ENCODE assay signal across 15 cellular contexts in the genomic region with DNA sequence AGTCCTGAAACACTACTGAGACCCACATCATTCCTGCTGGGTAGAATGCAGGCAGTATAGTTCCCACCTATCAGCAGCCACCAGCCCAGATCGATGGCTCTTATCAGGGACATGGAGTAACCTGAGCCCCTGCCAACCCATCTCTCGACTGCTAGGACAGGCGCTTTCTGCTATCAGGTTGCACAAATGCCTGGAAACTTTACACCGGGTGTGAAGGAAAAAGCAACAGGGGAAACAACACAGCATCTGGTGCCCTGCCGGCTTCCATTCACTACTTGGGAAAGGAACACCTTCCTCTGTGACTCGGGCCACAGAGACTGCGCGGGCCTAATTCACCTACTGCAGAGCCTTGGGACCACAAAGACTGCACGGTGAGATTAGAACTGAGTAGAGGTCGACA. TPM values are rescaled to one million over a fixed set of nuclear protein-coding genes. Genes with fewer than 3 reads are reported as not detected.
DNase-seq lines count a peak whose midpoint lies in the region; ATAC-seq, FAIRE-seq and TF ChIP-seq lines count a peak whose summit lies in the region.
"Had no signal": no experiment of that assay in that cellular context is flagged by ENCODE, and none has a peak within 500 bp of the region (broad histone marks: within the 10 kb centered on the region; RNA-seq: fewer than 3 reads in every experiment).

No MANE protein-coding gene starts in this region.

- no peak for ATAC-seq in lower lobe of right lung
- ATAC-seq in PC-3 = no peak

- peaks cover 10% of the 10 kb centered on the region for H3K79me1 ChIP-seq in H1 (ENCODE audit: low read depth, low read length)

- no peaks in the 10 kb centered on the region for H3K9me3 Mint-ChIP-seq in nephron
- H3K9me3 Mint-ChIP-seq in activated CD4-positive, alpha-beta T cell treated with anti-CD3 and anti-CD28 coated beads, Interleukin-2, amount 10 ng/mL, durations not matched to agents 7 days and 5 days = no peaks in the 10 kb centered on the region
- H3K9me3 Mint-ChIP-seq: stimulated activated naive CD8-positive, alpha-beta T cell treated with anti-CD3 and anti-CD28 coated beads, Interleukin-15, Interleukin-2, amounts not matched to agents 100 ng/mL and 50 ng/mL, for 24 hours had no signal

- H3K18ac ChIP-seq in H1 (ENCODE audit: extremely low read depth, low read length) = no peak overlapping the region

- no peaks in the 10 kb centered on the region; the same call in 1 of the 2 replicates for H3K23me2 ChIP-seq in H1 (ENCODE audit: low read depth, low read length)

- H2AK5ac ChIP-seq in H1 (ENCODE audit: low read depth, low read length) = no peak overlapping the region

- TF ChIP-seq POLR2A in H1 (IDR thresholded peaks at IDR 0.05; ENCODE audit: control extremely low read depth in 1 of 2, low read depth in 2 of 2, low read length in 2 of 2) = no peak

- H3K27ac ChIP-seq in H1 (ENCODE audit: low read depth, low read length) (0 out of 2 replicates have a peak overlapping the region, but pooled peaks have one; percentile 29), lower lobe of right lung (no peak overlapping the region), PC-3 (ENCODE audit: low read length) (no peak overlapping the region)
- H3K27ac ChIP-seq: ascending aorta, BLaER1 had no signal

- H3K4me2 ChIP-seq in H1 (ENCODE audit: insufficient read depth in 1 of 2, low read depth in 2 of 2, low read length in 2 of 2) = peak overlapping the region; percentile 55 to 57
- H3K4me2 ChIP-seq in PC-3 (ENCODE audit: low read length) = no peak overlapping the region
- H3K4me2 ChIP-seq: BLaER1 had no signal

- peaks cover 68% of the 10 kb centered on the region for H3K4me1 Mint-ChIP-seq in nephron
- H3K4me1 Mint-ChIP-seq in activated CD4-positive, alpha-beta T cell treated with anti-CD3 and anti-CD28 coated beads, Interleukin-2, amount 10 ng/mL, durations not matched to agents 7 days and 5 days = no peaks in the 10 kb centered on the region

- no peaks in the 10 kb centered on the region for H3K9me2 ChIP-seq in PC-3 (replicated peaks; ENCODE audit: low read length)

- no peaks in the 10 kb centered on the region for H3K36me3 ChIP-seq in H1 (ENCODE audit: control insufficient read depth in 2 of 4, insufficient read depth in 4 of 4, low read length in 3 of 4)
- no peaks in the 10 kb centered on the region for H3K36me3 ChIP-seq in lower lobe of right lung
- no peaks in the 10 kb centered on the region for H3K36me3 ChIP-seq in PC-3 (ENCODE audit: low read depth, low read length)
- H3K36me3 ChIP-seq: ascending aorta, BLaER1, HAP-1 had no signal

- peak; percentile 77 for FAIRE-seq in H1 (lab: Jason Lieb, UNC)

- POLR2A ChIA-PET in H1 (lab: Charles Lee; ENCODE audit: partially characterized antibody) = no interaction called here
- POLR2A ChIA-PET in PC-3 (lab: Charles Lee; ENCODE audit: unreplicated experiment) = no interaction called here
- POLR2A ChIA-PET in activated CD4-positive, alpha-beta T cell treated with anti-CD3 and anti-CD28 coated beads, Interleukin-2, amount 10 ng/mL, durations not matched to agents 7 days and 5 days (lab: Charles Lee) = no interaction called here

- no peaks in the 10 kb centered on the region for H3F3A ChIP-seq in PC-3 (ENCODE audit: low read length, unreplicated experiment)

- no peak overlapping the region for H4K5ac ChIP-seq in H1 (ENCODE audit: insufficient read length, low read depth, low read length)

- H3K4me3 ChIP-seq in H1 (ENCODE audit: extremely low read depth in 1 of 4, insufficient read depth in 2 of 4, low read depth in 3 of 4, low read length in 4 of 4) (peak overlapping the region in 1 of 4 experiments; percentile 21; a peak in 2 of 8 replicates), lower lobe of right lung (no peak overlapping the region), PC-3 (ENCODE audit: low read length) (no peak overlapping the region)
- H3K4me3 ChIP-seq: ascending aorta, BLaER1, HAP-1 had no signal

- no peak overlapping the region for H2BK120ac ChIP-seq in H1 (replicated peaks; ENCODE audit: low read depth, low read length)

- no peak overlapping the region for H4K8ac ChIP-seq in H1 (ENCODE audit: extremely low read depth, insufficient read depth, low read length)

- H3K79me2 ChIP-seq in H1 (ENCODE audit: control insufficient read depth in 1 of 2, insufficient read depth in 2 of 2, low read length in 2 of 2) (peaks cover 0 to 91% of the 10 kb centered on the region in 2 experiments; a peak in 3 of 4 replicates), PC-3 (ENCODE audit: low read length) (peaks cover 93% of the 10 kb centered on the region)

- H3K27me3 ChIP-seq in H1 (replicated peaks in 1 of 4; ENCODE audit: control insufficient read depth in 3 of 4, extremely low read depth in 1 of 4, insufficient read depth in 3 of 4, low read length in 3 of 4) (no peaks in the 10 kb centered on the region), lower lobe of right lung (ENCODE audit: low read depth) (no peaks in the 10 kb centered on the region), PC-3 (ENCODE audit: low read length) (no peaks in the 10 kb centered on the region)
- H3K27me3 ChIP-seq: ascending aorta, BLaER1 had no signal

- no peaks in the 10 kb centered on the region for H3K27me3 Mint-ChIP-seq in nephron (ENCODE audit: low read depth)
- H3K27me3 Mint-ChIP-seq in activated CD4-positive, alpha-beta T cell treated with anti-CD3 and anti-CD28 coated beads, Interleukin-2, amount 10 ng/mL, durations not matched to agents 7 days and 5 days = peaks cover 9% of the 10 kb centered on the region

- H3K36me3 Mint-ChIP-seq in nephron (ENCODE audit: low read depth) = no peaks in the 10 kb centered on the region
- H3K36me3 Mint-ChIP-seq in activated CD4-positive, alpha-beta T cell treated with anti-CD3 and anti-CD28 coated beads, Interleukin-2, amount 10 ng/mL, durations not matched to agents 7 days and 5 days (ENCODE audit: low read depth) = no peaks in the 10 kb centered on the region

- no TSS peak for BruUV-seq in PC-3 (replicated peaks; lab: Mats Ljungman, UMichigan)

- H2BK15ac ChIP-seq in H1 (ENCODE audit: low read length) = no peak overlapping the region

- H3K4me1 ChIP-seq in H1 (replicated peaks in 1 of 4; ENCODE audit: control insufficient read depth in 3 of 4, insufficient read depth in 4 of 4, low read length in 3 of 4) (peaks cover 3 to 17% (median 10%) of the 10 kb centered on the region in 4 experiments; a peak in 6 of 7 replicates), lower lobe of right lung (peaks cover 50% of the 10 kb centered on the region), PC-3 (ENCODE audit: insufficient read depth, low read length) (no peaks in the 10 kb centered on the region; the same call in 1 of the 2 replicates)
- H3K4me1 ChIP-seq: BLaER1 had no signal

- no peaks in the 10 kb centered on the region for H3K9me3 ChIP-seq in H1 (ENCODE audit: insufficient read depth in 2 of 2, low read depth in 1 of 2, low read length in 1 of 2)
- H3K9me3 ChIP-seq in lower lobe of right lung = no peaks in the 10 kb centered on the region
- no peaks in the 10 kb centered on the region for H3K9me3 ChIP-seq in PC-3 (ENCODE audit: low read length)
- H3K9me3 ChIP-seq: ascending aorta, BLaER1, HAP-1 had no signal

- no peak overlapping the region for H2BK20ac ChIP-seq in H1 (ENCODE audit: low read length)

- TF ChIP-seq EP300 in H1 (IDR thresholded peaks at IDR 0.05; ENCODE audit: borderline replicate concordance in 1 of 2, low read depth in 2 of 2, low read length in 2 of 2) = no peak

- no peak for TF ChIP-seq RAD21 in H1 (IDR thresholded peaks at IDR 0.05 in 1 of 2, conservative IDR thresholded peaks at IDR 0.05 in 1 of 2; ENCODE audit: low read depth in 2 of 2, low read length in 2 of 2)

- no peak overlapping the region for H3K23ac ChIP-seq in H1 (ENCODE audit: insufficient read length)

- no peak overlapping the region for H2BK12ac ChIP-seq in H1 (ENCODE audit: low read depth, low read length)

- H3K9ac ChIP-seq in H1 (replicated peaks in 1 of 4; ENCODE audit: extremely low read depth in 1 of 4, low read depth in 3 of 4, low read length in 3 of 4) (peak overlapping the region in 1 of 4 experiments; percentile 38; a peak in 1 of 7 replicates), PC-3 (ENCODE audit: low read length) (no peak overlapping the region)
- H3K9ac ChIP-seq: BLaER1 had no signal

- H3K27ac Mint-ChIP-seq in nephron = peak overlapping the region in 2 of 3 experiments; percentile 11 to 40
- no peak overlapping the region for H3K27ac Mint-ChIP-seq in activated CD4-positive, alpha-beta T cell treated with anti-CD3 and anti-CD28 coated beads, Interleukin-2, amount 10 ng/mL, durations not matched to agents 7 days and 5 days
- H3K27ac Mint-ChIP-seq: stimulated activated naive CD8-positive, alpha-beta T cell treated with anti-CD3 and anti-CD28 coated beads, Interleukin-15, Interleukin-2, amounts not matched to agents 100 ng/mL and 50 ng/mL, for 24 hours had no signal

- H4K91ac ChIP-seq in H1 (replicated peaks; ENCODE audit: insufficient read length, low read length) = no peak overlapping the region

- DNase-seq in ELF-1 (ENCODE audit: low read depth, low spot score) = peak; percentile 67
- peak; percentile 60 for DNase-seq in NCI-H2107 (lab: John Stamatoyannopoulos, UW)
- peak; percentile 15 to 55 for DNase-seq in H1 (ENCODE audit: low read depth in 1 of 2, low spot score in 2 of 2)
- DNase-seq in KG1 (lab: John Stamatoyannopoulos, UW) = no peak
- no peak for DNase-seq in lower lobe of right lung
- DNase-seq in PC-3 = no peak
- DNase-seq in activated CD4-positive, alpha-beta T cell treated with anti-CD3 and anti-CD28 coated beads, Interleukin-2, amount 10 ng/mL, durations not matched to agents 7 days and 5 days = no peak
- DNase-seq: activated CD8-positive, alpha-beta memory T cell treated with anti-CD3 and anti-CD28 coated beads, Interleukin-2, amount 50 U/mL, for 4 hours; islet precursor cell; stimulated activated CD4-positive, alpha-beta T cell treated with anti-CD3 and anti-CD28 coated beads, Interleukin-2, amount 100 ng/mL, for 24 hours had no signal

- H2BK5ac ChIP-seq in H1 (ENCODE audit: low read depth, low read length) = no peak overlapping the region

- intact Hi-C loops in lower lobe of right lung (cut with DNase I) (no loop called here), PC-3 (cut with micrococcal nuclease) (no loop called here)

- H3K14ac ChIP-seq in H1 (ENCODE audit: insufficient read length) = no peak overlapping the region

- no peak overlapping the region for H3K56ac ChIP-seq in H1 (replicated peaks; ENCODE audit: insufficient read length, low read depth, low read length)

- no peak overlapping the region for H3K4me3 Mint-ChIP-seq in nephron
- H3K4me3 Mint-ChIP-seq in activated CD4-positive, alpha-beta T cell treated with anti-CD3 and anti-CD28 coated beads, Interleukin-2, amount 10 ng/mL, durations not matched to agents 7 days and 5 days = no peak overlapping the region
- H3K4me3 Mint-ChIP-seq: stimulated activated naive CD8-positive, alpha-beta T cell treated with anti-CD3 and anti-CD28 coated beads, Interleukin-15, Interleukin-2, amounts not matched to agents 100 ng/mL and 50 ng/mL, for 24 hours had no signal

- H4K20me1 ChIP-seq in H1 (replicated peaks in 1 of 2; ENCODE audit: control insufficient read depth in 1 of 2, insufficient read depth in 2 of 2, low read length in 2 of 2) (peaks cover 4 to 16% of the 10 kb centered on the region in 2 experiments), PC-3 (ENCODE audit: low read length) (peaks cover 13% of the 10 kb centered on the region)
- H4K20me1 ChIP-seq: BLaER1 had no signal

- CTCF ChIA-PET in H1 (lab: Charles Lee; ENCODE audit: partially characterized antibody) = no interaction called here
- CTCF ChIA-PET in PC-3 (lab: Charles Lee) = no interaction called here
- CTCF ChIA-PET in activated CD4-positive, alpha-beta T cell treated with anti-CD3 and anti-CD28 coated beads, Interleukin-2, amount 10 ng/mL, durations not matched to agents 7 days and 5 days (lab: Charles Lee) = no interaction called here

- H3K4ac ChIP-seq in H1 (replicated peaks; ENCODE audit: insufficient read length, low read depth, low read length) = no peak overlapping the region

- TF ChIP-seq CTCF in H1 (IDR thresholded peaks at IDR 0.05; ENCODE audit: control extremely low read depth in 1 of 3, insufficient read depth in 1 of 3, low read depth in 1 of 3, low read length in 3 of 3) (no peak), nephron (IDR thresholded peaks at IDR 0.05; ENCODE audit: unreplicated experiment in 3 of 3) (no peak), lower lobe of right lung (IDR thresholded peaks at IDR 0.05) (no peak), PC-3 (conservative IDR thresholded peaks at IDR 0.05; ENCODE audit: low read depth, low read length) (no peak)

- 15% methylated on average over 10 of the region's 10 CpGs; no CpG with 5 or more reads in 1 of the 2 experiments for WGBS in H1 (ENCODE audit: extremely low coverage in 1 of 2, insufficient coverage in 1 of 2, insufficient read length in 1 of 2, insufficient replicate concordance in 2 of 2, low coverage in 1 of 2, low lambda C conversion rate in 2 of 2, missing lambda C conversion rate in 1 of 2), 2 experiments

- H2AFZ ChIP-seq in H1 (ENCODE audit: low read length) (no peak overlapping the region), PC-3 (ENCODE audit: low read length) (no peak overlapping the region)

RNA-seq across cellular contexts. Expression of a gene that starts 18.5 kb away (rescaled TPM):
- 108 and 121 TPM in 2 replicates for total RNA-seq in H1 (2021; fragmentation: NEBNext Ultra II Directional; extraction: Animal tissue kit (Norgen Biotek cat#: 25700))
- 122 and 138 TPM in 2 replicates for polyA plus RNA-seq in H1 (2011; rRNA removed)
- polyA plus RNA-seq in H1 (2011; cell fraction: cytosol; rRNA removed) = 125 TPM
- 169 TPM for polyA plus RNA-seq in H1 (2011; cell fraction: nucleus; rRNA removed)
- 66.5 to 88.5 TPM (median 83.3 TPM) in 4 replicates for polyA plus RNA-seq in H1 (2012, experiment 1 of 2)
- 21.5 TPM for polyA plus RNA-seq in H1 (2012, experiment 2 of 2)
- polyA plus RNA-seq in H1 (2013, experiment 1 of 2) = 74.2 TPM
- 74.1 TPM for polyA plus RNA-seq in H1 (2013, experiment 2 of 2)
- polyA minus RNA-seq in H1 (2011; rRNA and poly(A)+ RNA removed) = 181 and 254 TPM in 2 replicates
- 83.7 TPM for polyA minus RNA-seq in H1 (2011; cell fraction: cytosol; rRNA and poly(A)+ RNA removed)
- polyA minus RNA-seq in H1 (2011; cell fraction: nucleus; rRNA and poly(A)+ RNA removed) = 129 TPM
- total RNA-seq in lower lobe of right lung (50.1 TPM), PC-3 (2014; rRNA removed) (75.1 and 82.5 TPM in 2 replicates)
- total RNA-seq in activated CD4-positive, alpha-beta T cell treated with anti-CD3 and anti-CD28 coated beads, Interleukin-2, amount 10 ng/mL, durations not matched to agents 7 days and 5 days = under 1 TPM; 0.77 to 0.99 TPM

Comparison
In these comparisons a context has a peak if more than half of its experiments do, and no peak if none do; other contexts are left out.
1. DNase-seq: peak in ELF-1 (single experiment), NCI-H2107 (single experiment) and H1 (2 of 2); none in KG1 (single experiment), lower lobe of right lung (single experiment), PC-3 (single experiment) and activated CD4-positive, alpha-beta T cell treated with anti-CD3 and anti-CD28 coated beads, Interleukin-2, amount 10 ng/mL, durations not matched to agents 7 days and 5 days (single experiment).
2. RNA of a gene that starts 18.5 kb away (total RNA-seq): 108 to 121 TPM in H1, 75.1 to 82.5 TPM in PC-3 and 50.1 TPM in lower lobe of right lung (single experiment); 0.77 to 0.99 TPM in activated CD4-positive, alpha-beta T cell treated with anti-CD3 and anti-CD28 coated beads, Interleukin-2, amount 10 ng/mL, durations not matched to agents 7 days and 5 days; every median in the first group is over 10 times any median in the second.